In genomic region chr16:29991571-29991904, GRCh38 we compare ENCODE assay signal across 22 cellular contexts. TPM values are rescaled to one million over a fixed set of nuclear protein-coding genes. Genes with fewer than 3 reads are reported as not detected.
"Had no signal": no experiment of that assay in that cellular context is flagged by ENCODE, and none has a peak within 500 bp of the region (broad histone marks: within the 10 kb centered on the region; RNA-seq: fewer than 3 reads in every experiment).

No MANE protein-coding gene starts in this region.

- H3K9me3 Mint-ChIP-seq: activated B cell treated with CpG ODN at 0.5 μM for 24 hours; activated CD4-positive, alpha-beta memory T cell treated with anti-CD3 and anti-CD28 coated beads, Interleukin-2, amount 10 ng/mL, durations not matched to agents 7 days and 5 days; activated naive CD4-positive, alpha-beta T cell treated with anti-CD3 and anti-CD28 coated beads, Interleukin-2, amount 10 ng/mL, durations not matched to agents 7 days and 5 days; activated naive CD8-positive, alpha-beta T cell treated with anti-CD3 and anti-CD28 coated beads, Interleukin-2, amount 50 U/mL, for 24 hours; central memory CD8-positive, alpha-beta T cell; naive thymus-derived CD8-positive, alpha-beta T cell; T-helper 2 cell treated with Interferon-gamma antibody and Interleukin-4, amounts not matched to agents 5 μg/mL and 100 μg/mL, for 36 hours had no signal

- H3K27me3 Mint-ChIP-seq: activated B cell treated with CpG ODN at 0.5 μM for 24 hours; activated CD4-positive, alpha-beta memory T cell treated with anti-CD3 and anti-CD28 coated beads, Interleukin-2, amount 10 ng/mL, durations not matched to agents 7 days and 5 days; activated naive CD4-positive, alpha-beta T cell treated with anti-CD3 and anti-CD28 coated beads, Interleukin-2, amount 10 ng/mL, durations not matched to agents 7 days and 5 days; activated naive CD8-positive, alpha-beta T cell treated with anti-CD3 and anti-CD28 coated beads, Interleukin-2, amount 50 U/mL, for 24 hours; central memory CD8-positive, alpha-beta T cell; naive thymus-derived CD8-positive, alpha-beta T cell had no signal

- H3K27ac ChIP-seq: ascending aorta, gastroesophageal sphincter, parathyroid adenoma, sigmoid colon, tibial artery, uterus had no signal

- H3K36me3 ChIP-seq: uterus had no signal

- ATAC-seq: activated naive CD8-positive, alpha-beta T cell treated with anti-CD3 and anti-CD28 coated beads, Interleukin-2, amount 50 U/mL, for 24 hours; gastroesophageal sphincter; heart left ventricle; naive thymus-derived CD8-positive, alpha-beta T cell had no signal

- H3K4me3 ChIP-seq: ascending aorta, gastroesophageal sphincter, heart left ventricle, sigmoid colon, tibial artery, uterus had no signal

- H3K27me3 ChIP-seq: ascending aorta, gastroesophageal sphincter, heart left ventricle, sigmoid colon, tibial artery, uterus had no signal

- H3K4me3 Mint-ChIP-seq: activated B cell treated with CpG ODN at 0.5 μM for 24 hours; activated CD4-positive, alpha-beta memory T cell treated with anti-CD3 and anti-CD28 coated beads, Interleukin-2, amount 10 ng/mL, durations not matched to agents 7 days and 5 days; activated naive CD4-positive, alpha-beta T cell treated with anti-CD3 and anti-CD28 coated beads, Interleukin-2, amount 10 ng/mL, durations not matched to agents 7 days and 5 days; activated naive CD8-positive, alpha-beta T cell treated with anti-CD3 and anti-CD28 coated beads, Interleukin-2, amount 50 U/mL, for 24 hours; central memory CD8-positive, alpha-beta T cell; T-helper 2 cell treated with Interferon-gamma antibody and Interleukin-4, amounts not matched to agents 5 μg/mL and 100 μg/mL, for 36 hours had no signal

- DNase-seq: activated B cell treated with CpG ODN at 0.5 μM for 24 hours; activated CD4-positive, alpha-beta memory T cell treated with anti-CD3 and anti-CD28 coated beads, Interleukin-2, amount 10 ng/mL, durations not matched to agents 7 days and 5 days; activated CD4-positive, alpha-beta T cell treated with anti-CD3 and anti-CD28 coated beads for 4 hours; activated effector memory CD4-positive, alpha-beta T cell treated with Interleukin-2 at 50 U/mL for 16 hours; activated naive CD4-positive, alpha-beta T cell treated with anti-CD3 and anti-CD28 coated beads, Interleukin-2, amount 10 ng/mL, durations not matched to agents 7 days and 5 days; activated naive CD8-positive, alpha-beta T cell treated with anti-CD3 and anti-CD28 coated beads, Interleukin-2, amount 50 U/mL, for 24 hours; activated T-cell treated with anti-CD3 and anti-CD28 coated beads, Interleukin-2, amount 50 U/mL, for 48 hours; cortex of kidney; erythroblast; heart left ventricle; naive thymus-derived CD8-positive, alpha-beta T cell; sigmoid colon; stimulated activated CD8-positive, alpha-beta memory T cell treated with anti-CD3 and anti-CD28 coated beads, Interleukin-4, amount 100 ng/mL, for 48 hours; stimulated activated naive CD4-positive, alpha-beta T cell treated with Interleukin-2 at 50 U/mL for 16 hours; substantia nigra; tibial artery; uterus had no signal

- H3K9me3 ChIP-seq: ascending aorta, gastroesophageal sphincter, heart left ventricle, sigmoid colon, tibial artery, uterus had no signal

- H3K27ac Mint-ChIP-seq: activated B cell treated with CpG ODN at 0.5 μM for 24 hours; activated CD4-positive, alpha-beta memory T cell treated with anti-CD3 and anti-CD28 coated beads, Interleukin-2, amount 10 ng/mL, durations not matched to agents 7 days and 5 days; activated naive CD4-positive, alpha-beta T cell treated with anti-CD3 and anti-CD28 coated beads, Interleukin-2, amount 10 ng/mL, durations not matched to agents 7 days and 5 days; activated naive CD8-positive, alpha-beta T cell treated with anti-CD3 and anti-CD28 coated beads, Interleukin-2, amount 50 U/mL, for 24 hours; T-helper 2 cell treated with Interferon-gamma antibody and Interleukin-4, amounts not matched to agents 5 μg/mL and 100 μg/mL, for 36 hours had no signal

RNA-seq across cellular contexts. Expression of gene DOC2A, which starts 19.3 kb away (rescaled TPM):
- total RNA-seq: activated B cell treated with CpG ODN at 0.5 μM for 24 hours; activated CD4-positive, alpha-beta memory T cell treated with anti-CD3 and anti-CD28 coated beads, Interleukin-2, amount 10 ng/mL, durations not matched to agents 7 days and 5 days; ascending aorta; naive thymus-derived CD8-positive, alpha-beta T cell had no signal
